In genomic region chr22:29093030-29093429, GRCh38 we compare ENCODE assay signal across 18 cellular contexts. TPM values are rescaled to one million over a fixed set of nuclear protein-coding genes. Genes with fewer than 3 reads are reported as not detected.
"Had no signal": no experiment of that assay in that cellular context is flagged by ENCODE, and none has a peak within 500 bp of the region (broad histone marks: within the 10 kb centered on the region; RNA-seq: fewer than 3 reads in every experiment).

No MANE protein-coding gene starts in this region.

- H3K9me3 Mint-ChIP-seq: activated CD8-positive, alpha-beta T cell treated with anti-CD3 and anti-CD28 coated beads for 36 hours; activated T-cell treated with anti-CD3 and anti-CD28 coated beads, Interleukin-2, amount 50 U/mL, for 72 hours; immature natural killer cell; memory B cell; stimulated activated naive B cell treated with anti-CD40 and anti-IgM and Interleukin-4, amounts not matched to agents 10 μg/mL and 1 μg/mL and 100 μg/mL, for 72 hours had no signal

- H3K4me1 Mint-ChIP-seq: immature natural killer cell; stimulated activated naive B cell treated with anti-CD40 and anti-IgM and Interleukin-4, amounts not matched to agents 10 μg/mL and 1 μg/mL and 100 μg/mL, for 72 hours had no signal

- H3K36me3 Mint-ChIP-seq: immature natural killer cell; memory B cell; stimulated activated naive B cell treated with anti-CD40 and anti-IgM and Interleukin-4, amounts not matched to agents 10 μg/mL and 1 μg/mL and 100 μg/mL, for 72 hours had no signal

- ATAC-seq: activated CD8-positive, alpha-beta T cell treated with anti-CD3 and anti-CD28 coated beads for 36 hours; activated T-cell treated with anti-CD3 and anti-CD28 coated beads, Interleukin-2, amount 50 U/mL, for 72 hours; stimulated activated naive B cell treated with anti-CD40 and anti-IgM and Interleukin-4, amounts not matched to agents 10 μg/mL and 1 μg/mL and 100 μg/mL, for 72 hours had no signal

- H3K27ac Mint-ChIP-seq: activated CD8-positive, alpha-beta T cell treated with anti-CD3 and anti-CD28 coated beads for 36 hours; activated T-cell treated with anti-CD3 and anti-CD28 coated beads, Interleukin-2, amount 50 U/mL, for 72 hours; immature natural killer cell; memory B cell; stimulated activated naive B cell treated with anti-CD40 and anti-IgM and Interleukin-4, amounts not matched to agents 10 μg/mL and 1 μg/mL and 100 μg/mL, for 72 hours had no signal

- H3K4me3 Mint-ChIP-seq: activated CD8-positive, alpha-beta T cell treated with anti-CD3 and anti-CD28 coated beads for 36 hours; activated T-cell treated with anti-CD3 and anti-CD28 coated beads, Interleukin-2, amount 50 U/mL, for 72 hours; immature natural killer cell; memory B cell; stimulated activated naive B cell treated with anti-CD40 and anti-IgM and Interleukin-4, amounts not matched to agents 10 μg/mL and 1 μg/mL and 100 μg/mL, for 72 hours had no signal

- H3K4me3 ChIP-seq: coronary artery, pancreas, upper lobe of left lung had no signal

- H3K27ac ChIP-seq: VCaP had no signal

- DNase-seq: activated CD8-positive, alpha-beta memory T cell treated with anti-CD3 and anti-CD28 coated beads, Interleukin-2, amount 50 U/mL, for 4 hours; activated CD8-positive, alpha-beta T cell treated with anti-CD3 and anti-CD28 coated beads for 36 hours; activated naive CD4-positive, alpha-beta T cell treated with Interleukin-2 at 50 U/mL for 16 hours; activated T-cell treated with anti-CD3 and anti-CD28 coated beads, Interleukin-2, amount 50 U/mL, for 72 hours; central memory CD4-positive, alpha-beta T cell; effector CD4-positive, alpha-beta T cell; immature natural killer cell; pancreas; stimulated activated naive B cell treated with anti-CD40 and anti-IgM and Interleukin-4, amounts not matched to agents 10 μg/mL and 1 μg/mL and 100 μg/mL, for 72 hours; substantia nigra; T-helper 1 cell; upper lobe of left lung had no signal

- H3K27me3 ChIP-seq: pancreas, upper lobe of left lung had no signal

- H3K36me3 ChIP-seq: pancreas had no signal

- H3K9me3 ChIP-seq: pancreas, upper lobe of left lung had no signal

RNA-seq across cellular contexts. Expression of gene KREMEN1, which starts 20.2 kb away (rescaled TPM):
- polyA plus RNA-seq: immature natural killer cell had no signal

RNA-seq across cellular contexts. Expression of gene C22orf31, which starts 31.4 kb away (rescaled TPM):
- total RNA-seq: activated CD8-positive, alpha-beta T cell treated with anti-CD3 and anti-CD28 coated beads for 36 hours; activated T-cell treated with anti-CD3 and anti-CD28 coated beads, Interleukin-2, amount 50 U/mL, for 72 hours; glomerular endothelial cell; pancreas; SK-MEL-5; upper lobe of left lung had no signal
- polyA plus RNA-seq: immature natural killer cell, neural cell had no signal
